ENCODE assay signal across 9 cellular contexts in the genomic region with DNA sequence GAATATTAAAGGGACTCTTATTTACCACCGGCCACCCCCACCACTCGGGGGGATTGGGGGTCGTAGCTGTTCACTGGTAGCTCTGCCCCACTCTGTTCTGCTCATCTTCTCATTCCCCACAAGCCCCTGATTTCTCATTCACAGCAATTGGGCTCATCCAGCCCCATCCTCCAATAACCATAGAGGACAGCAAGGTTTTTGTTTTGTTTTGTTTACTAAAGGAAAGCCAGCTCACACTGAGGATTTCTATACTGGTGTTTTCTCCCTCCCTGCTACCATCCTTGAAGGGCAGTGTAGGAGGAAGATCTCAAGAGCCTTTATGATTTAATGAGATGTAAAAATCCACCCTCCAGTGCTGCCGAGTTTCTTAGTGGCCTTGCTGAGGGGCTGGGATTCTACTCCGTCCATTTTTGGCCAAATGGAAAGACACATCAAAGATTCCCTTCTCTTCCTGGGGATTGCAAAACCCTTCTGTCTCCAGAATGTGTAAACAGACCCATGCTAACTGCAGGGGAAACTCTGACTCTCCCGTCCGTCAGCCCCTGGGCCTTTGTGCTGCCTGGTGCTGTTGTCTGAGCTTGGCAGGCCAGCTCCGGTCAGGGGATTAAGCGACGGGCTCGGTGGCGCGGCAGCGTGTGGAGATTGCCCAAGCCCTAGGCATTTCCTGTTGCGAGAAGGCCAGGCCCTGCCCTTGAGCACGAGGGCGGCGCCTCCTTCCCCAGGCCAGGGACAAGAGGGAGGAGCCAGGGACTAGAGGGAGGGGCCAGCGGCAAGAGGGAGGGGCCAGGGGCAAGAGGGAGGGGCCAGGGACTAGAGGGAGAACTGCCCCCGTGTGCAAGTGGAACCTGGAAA.
A peak's percentile ranks its signal among the peaks of the same experiment; 100 is the strongest.
DNase-seq lines count a peak whose midpoint lies in the region; ATAC-seq and TF ChIP-seq lines count a peak whose summit lies in the region.
"Had no signal": no experiment of that assay in that cellular context is flagged by ENCODE, and none has a peak within 500 bp of the region (broad histone marks: within the 10 kb centered on the region; RNA-seq: fewer than 3 reads in every experiment).

No MANE protein-coding gene starts in this region.

- H3K23ac ChIP-seq in mesendoderm (ENCODE audit: low read length) = no peak overlapping the region

- H3K36me3 ChIP-seq in RWPE2 (ENCODE audit: low read depth) (peaks cover 7% of the 10 kb centered on the region; the same call in 1 of the 2 replicates), mesendoderm (ENCODE audit: control insufficient read depth, insufficient read depth, low read length) (no peaks in the 10 kb centered on the region), transverse colon (no peaks in the 10 kb centered on the region)

- DNase-seq in activated CD4-positive, alpha-beta T cell treated with anti-CD3 and anti-CD28 coated beads, Interleukin-2, amount 10 ng/mL, durations not matched to agents 7 days and 5 days = peak; percentile 8
- no peak for DNase-seq in activated CD4-positive, alpha-beta T cell treated with anti-CD3 and anti-CD28 coated beads, Interleukin-2, amount 50 U/mL, for 48 hours
- peak; percentile 92 for DNase-seq in RWPE2 (ENCODE audit: low spot score)
- DNase-seq in epithelial cell of esophagus (ENCODE audit: low read depth) = peak; percentile 94
- DNase-seq in mesendoderm = peak; percentile 99
- DNase-seq in transverse colon = peak; percentile 80
- DNase-seq in activated naive CD4-positive, alpha-beta T cell (lab: John Stamatoyannopoulos, UW) = no peak

- peak overlapping the region; percentile 88 for H2BK15ac ChIP-seq in mesendoderm (replicated peaks; ENCODE audit: low read depth)

- WGBS in mesendoderm (ENCODE audit: extremely low coverage, insufficient coverage, low lambda C conversion rate) = no CpG with 5 or more reads among the region's 20 CpGs
- WGBS in transverse colon (ENCODE audit: low coverage in 1 of 2), 2 donors = 53 to 59% methylated on average over 3 to 20 of the region's 20 CpGs

- intact Hi-C loops in transverse colon (cut with DNase I; ENCODE audit: low total_unique reads) = no loop called here

- H3K4me3 ChIP-seq in RWPE2 (ENCODE audit: severe bottlenecking) = no peak overlapping the region
- H3K4me3 ChIP-seq in epithelial cell of esophagus (ENCODE audit: low read length) = no peak overlapping the region
- H3K4me3 ChIP-seq in mesendoderm (ENCODE audit: low read length) = no peak overlapping the region
- H3K4me3 ChIP-seq in transverse colon = no peak overlapping the region

- H3K27me3 Mint-ChIP-seq in activated CD4-positive, alpha-beta T cell treated with anti-CD3 and anti-CD28 coated beads, Interleukin-2, amount 10 ng/mL, durations not matched to agents 7 days and 5 days = peaks cover 27% of the 10 kb centered on the region

- CTCF ChIA-PET in activated CD4-positive, alpha-beta T cell treated with anti-CD3 and anti-CD28 coated beads, Interleukin-2, amount 10 ng/mL, durations not matched to agents 7 days and 5 days (lab: Charles Lee) = no interaction called here

- no peaks in the 10 kb centered on the region for H3K79me1 ChIP-seq in mesendoderm (ENCODE audit: low read length)

- H3K4me2 ChIP-seq in mesendoderm (ENCODE audit: low read length) = no peak overlapping the region

- peak overlapping the region; percentile 36 for H3K9ac ChIP-seq in mesendoderm (ENCODE audit: low read length)

- peaks cover 8% of the 10 kb centered on the region for H3K4me1 Mint-ChIP-seq in activated CD4-positive, alpha-beta T cell treated with anti-CD3 and anti-CD28 coated beads, Interleukin-2, amount 10 ng/mL, durations not matched to agents 7 days and 5 days

- no peak overlapping the region for H3K4me3 Mint-ChIP-seq in activated CD4-positive, alpha-beta T cell treated with anti-CD3 and anti-CD28 coated beads, Interleukin-2, amount 10 ng/mL, durations not matched to agents 7 days and 5 days
- H3K4me3 Mint-ChIP-seq: activated T-cell treated with anti-CD3 and anti-CD28 coated beads, Interleukin-2, amount 50 U/mL, for 72 hours had no signal

- H2AK5ac ChIP-seq in mesendoderm (ENCODE audit: low read length) = peak overlapping the region; percentile 31

- no peak overlapping the region for H4K8ac ChIP-seq in mesendoderm (ENCODE audit: low read depth, low read length)

- peak; percentile 98 for ATAC-seq in RWPE2 (ENCODE audit: low read depth)
- no peak for ATAC-seq in HG03095 (IDR thresholded peaks at IDR 0.05; ENCODE audit: unreplicated experiment)
- ATAC-seq: activated T-cell treated with anti-CD3 and anti-CD28 coated beads, Interleukin-2, amount 50 U/mL, for 72 hours had no signal

- H3K27ac Mint-ChIP-seq in activated CD4-positive, alpha-beta T cell treated with anti-CD3 and anti-CD28 coated beads, Interleukin-2, amount 10 ng/mL, durations not matched to agents 7 days and 5 days = no peak overlapping the region
- H3K27ac Mint-ChIP-seq: activated T-cell treated with anti-CD3 and anti-CD28 coated beads, Interleukin-2, amount 50 U/mL, for 72 hours had no signal

- H3K18ac ChIP-seq in mesendoderm (ENCODE audit: low read length) = peak overlapping the region; percentile 93

- no peaks in the 10 kb centered on the region for H3K27me3 ChIP-seq in RWPE2 (ENCODE audit: insufficient read depth, poor library complexity, severe bottlenecking)
- no peaks in the 10 kb centered on the region for H3K27me3 ChIP-seq in mesendoderm (ENCODE audit: insufficient read depth, low read length, poor library complexity)
- H3K27me3 ChIP-seq in transverse colon = no peaks in the 10 kb centered on the region

- peak overlapping the region; percentile 1 for H4K5ac ChIP-seq in mesendoderm (ENCODE audit: low read length)

- TF ChIP-seq CTCF in RWPE2 (IDR thresholded peaks at IDR 0.05; ENCODE audit: poor library complexity, severe bottlenecking) = no peak
- no peak for TF ChIP-seq CTCF in epithelial cell of esophagus (IDR thresholded peaks at IDR 0.05; ENCODE audit: insufficient read depth, low read depth, low read length, missing control alignments)
- TF ChIP-seq CTCF in transverse colon (IDR thresholded peaks at IDR 0.05) = no peak

- peaks cover 15% of the 10 kb centered on the region for H3K4me1 ChIP-seq in RWPE2 (ENCODE audit: insufficient read depth, poor library complexity, severe bottlenecking)
- peaks cover 12% of the 10 kb centered on the region for H3K4me1 ChIP-seq in mesendoderm (ENCODE audit: control insufficient read depth, low read depth, low read length)
- H3K4me1 ChIP-seq in transverse colon = peaks cover 8 to 57% (median 11%) of the 10 kb centered on the region in 4 donors

- H3K56ac ChIP-seq in mesendoderm (ENCODE audit: low read length) = peak overlapping the region; percentile 56

- H3K9me3 ChIP-seq in RWPE2 (ENCODE audit: severe bottlenecking) (no peaks in the 10 kb centered on the region), transverse colon (no peaks in the 10 kb centered on the region)

- TF ChIP-seq POLR2A in transverse colon (IDR thresholded peaks at IDR 0.05) = peak; percentile 23

- H2BK120ac ChIP-seq in mesendoderm (ENCODE audit: low read depth, low read length) = peak overlapping the region; percentile 73

- TF ChIP-seq EP300 in transverse colon (IDR thresholded peaks at IDR 0.05; ENCODE audit: low read depth) = peak; percentile 43

- POLR2A ChIA-PET in activated CD4-positive, alpha-beta T cell treated with anti-CD3 and anti-CD28 coated beads, Interleukin-2, amount 10 ng/mL, durations not matched to agents 7 days and 5 days (lab: Charles Lee) = no interaction called here

- H3K27ac ChIP-seq in RWPE2 (ENCODE audit: poor library complexity, severe bottlenecking) (peak overlapping the region; percentile 79), mesendoderm (ENCODE audit: low read depth, low read length) (peak overlapping the region; percentile 86), transverse colon (peak overlapping the region; percentile 81 to 87 (median 84))

- peak overlapping the region; percentile 83 for H2BK5ac ChIP-seq in mesendoderm (ENCODE audit: low read length)

- H3K4ac ChIP-seq in mesendoderm (ENCODE audit: low read depth, low read length) = peak overlapping the region; percentile 92

- in situ Hi-C loops in transverse colon (cut with MboI; ENCODE audit: low pct_ligation_motif_present in 1 of 4, low pct_unique_long_range_greater_than_20kb in 1 of 4, low sequenced_read_pairs in 3 of 4) = no loop called here

- H3K9me3 Mint-ChIP-seq in activated CD4-positive, alpha-beta T cell treated with anti-CD3 and anti-CD28 coated beads, Interleukin-2, amount 10 ng/mL, durations not matched to agents 7 days and 5 days = no peaks in the 10 kb centered on the region
- H3K9me3 Mint-ChIP-seq: activated T-cell treated with anti-CD3 and anti-CD28 coated beads, Interleukin-2, amount 50 U/mL, for 72 hours had no signal

- no peaks in the 10 kb centered on the region for H3K36me3 Mint-ChIP-seq in activated CD4-positive, alpha-beta T cell treated with anti-CD3 and anti-CD28 coated beads, Interleukin-2, amount 10 ng/mL, durations not matched to agents 7 days and 5 days (ENCODE audit: low read depth)

- no peaks in the 10 kb centered on the region for H3K79me2 ChIP-seq in mesendoderm (ENCODE audit: control insufficient read depth, insufficient read depth, low read length)

Comparison
In these comparisons a context has a peak if more than half of its experiments do, and no peak if none do; other contexts are left out.
1. DNase-seq: peak in activated CD4-positive, alpha-beta T cell treated with anti-CD3 and anti-CD28 coated beads, Interleukin-2, amount 10 ng/mL, durations not matched to agents 7 days and 5 days (single experiment), RWPE2 (single experiment), epithelial cell of esophagus (single experiment), mesendoderm (single experiment) and transverse colon (single experiment); none in activated CD4-positive, alpha-beta T cell treated with anti-CD3 and anti-CD28 coated beads, Interleukin-2, amount 50 U/mL, for 48 hours (0 of 2) and activated naive CD4-positive, alpha-beta T cell (0 of 4).
2. Peak in every context shown above with its lines, with median percentiles within 50 percentile points of each other: H3K27ac ChIP-seq.